In genomic region chr19:13008926-13009787, GRCh38 we compare ENCODE assay signal across 12 cellular contexts. TPM values are rescaled to one million over a fixed set of nuclear protein-coding genes. Genes with fewer than 3 reads are reported as not detected.
A peak's percentile ranks its signal among the peaks of the same experiment; 100 is the strongest.
DNase-seq lines count a peak whose midpoint lies in the region; TF ChIP-seq lines count a peak whose summit lies in the region.
"Had no signal": no experiment of that assay in that cellular context is flagged by ENCODE, and none has a peak within 500 bp of the region (broad histone marks: within the 10 kb centered on the region; RNA-seq: fewer than 3 reads in every experiment).

No MANE protein-coding gene starts in this region.

- H3K27me3 Mint-ChIP-seq in H9 (ENCODE audit: low read depth): peaks cover 100% of the 10 kb centered on the region

- H3K27me3 ChIP-seq in esophagus (ENCODE audit: control insufficient read depth in 1 of 2, insufficient read depth in 2 of 2, low read length in 2 of 2): no peaks in the 10 kb centered on the region
- H3K27me3 ChIP-seq in prostate gland (replicated peaks; ENCODE audit: insufficient read depth): no peaks in the 10 kb centered on the region
- peaks cover 73% of the 10 kb centered on the region for H3K27me3 ChIP-seq in H9 (ENCODE audit: insufficient read depth, low read length)
- H3K27me3 ChIP-seq: body of pancreas had no signal

- DNase-seq in Ammon's horn (ENCODE audit: low spot score) (peak; percentile 58), NCI-H524 (lab: John Stamatoyannopoulos, UW) (peak; percentile 47 to 82), prostate gland (ENCODE audit: low spot score) (no peak), NOMO-1 (lab: John Stamatoyannopoulos, UW; ENCODE audit: unreplicated experiment in 2 of 2) (no peak), H9 (no peak), ACHN (no peak), superior temporal gyrus (ENCODE audit: extremely low spot score) (no peak)
- DNase-seq: body of pancreas; CD8-positive, alpha-beta T cell; NCI-H1092; T-helper 9 cell had no signal

- H3K36me3 ChIP-seq in esophagus (ENCODE audit: control insufficient read depth in 2 of 2, insufficient read depth in 2 of 2, low read length in 1 of 2): peaks cover 0 to 3% of the 10 kb centered on the region in 2 donors
- no peaks in the 10 kb centered on the region for H3K36me3 ChIP-seq in prostate gland

- H3K23ac ChIP-seq in H9 (ENCODE audit: insufficient read length, low read depth, low read length): no peak overlapping the region

- H3K9me3 ChIP-seq in esophagus (ENCODE audit: control insufficient read depth in 2 of 2, insufficient read depth in 1 of 2, low read depth in 1 of 2, low read length in 1 of 2): no peaks in the 10 kb centered on the region
- H3K9me3 ChIP-seq in prostate gland: no peaks in the 10 kb centered on the region
- H3K9me3 ChIP-seq in H9 (ENCODE audit: control insufficient read depth, low read depth, low read length): no peaks in the 10 kb centered on the region
- H3K9me3 ChIP-seq: body of pancreas had no signal

- H3K9me3 Mint-ChIP-seq in H9: peaks cover 4 to 11% of the 10 kb centered on the region in 2 experiments; a peak in 4 of 5 replicates
- H3K9me3 Mint-ChIP-seq: CD8-positive, alpha-beta T cell had no signal

- H2BK5ac ChIP-seq in H9 (ENCODE audit: insufficient read length, low read length): no peak overlapping the region

- no peak overlapping the region for H2AK5ac ChIP-seq in H9 (ENCODE audit: insufficient read length, low read length)

- H2AFZ ChIP-seq in H9 (ENCODE audit: low read length): no peak overlapping the region

- in situ Hi-C loops in ACHN (cut with HindIII; ENCODE audit: low pct_ligation_motif_present, low pct_unique_long_range_greater_than_20kb, low sequenced_read_pairs): no loop called here

- H3K79me1 ChIP-seq in H9 (ENCODE audit: insufficient read depth, low read depth, low read length, poor library complexity, severe bottlenecking): no peaks in the 10 kb centered on the region

- peaks cover 27 to 65% of the 10 kb centered on the region in 2 donors for H3K4me1 ChIP-seq in esophagus (ENCODE audit: control insufficient read depth in 2 of 2, insufficient read depth in 2 of 2, low read length in 1 of 2)
- H3K4me1 ChIP-seq in prostate gland (replicated peaks): peaks cover 64% of the 10 kb centered on the region
- H3K4me1 ChIP-seq in H9 (ENCODE audit: insufficient read depth, low read length): no peaks in the 10 kb centered on the region; the same call in 1 of the 2 replicates

- no peak overlapping the region for H3T11ph ChIP-seq in H9 (ENCODE audit: low read length)

- no peak overlapping the region for H2BK20ac ChIP-seq in H9 (ENCODE audit: low read depth, low read length, poor library complexity, severe bottlenecking)

- no peak overlapping the region for H3K9ac ChIP-seq in H9 (ENCODE audit: extremely low read depth, insufficient read length, low read length)

- H3K36me3 Mint-ChIP-seq in H9 (ENCODE audit: insufficient read depth in 1 of 3, low read depth in 3 of 3): no peaks in the 10 kb centered on the region
- H3K36me3 Mint-ChIP-seq: CD8-positive, alpha-beta T cell had no signal

- H3K4me3 ChIP-seq in esophagus (ENCODE audit: low read depth in 1 of 2, low read length in 2 of 2) (no peak overlapping the region), prostate gland (peak overlapping the region in 1 of 2 donors; percentile 41)
- H3K4me3 ChIP-seq: body of pancreas had no signal

- H3K14ac ChIP-seq in H9 (ENCODE audit: insufficient read depth, low read length): no peak overlapping the region

- no peak overlapping the region for H4K5ac ChIP-seq in H9 (ENCODE audit: insufficient read length, low read depth, low read length)

- H4K20me1 ChIP-seq in H9 (ENCODE audit: control insufficient read depth, insufficient read depth, insufficient read length): no peaks in the 10 kb centered on the region

- H3K4me3 Mint-ChIP-seq in H9: peak overlapping the region in 1 of 2 experiments; percentile 35; a peak in 2 of 5 replicates
- H3K4me3 Mint-ChIP-seq: CD8-positive, alpha-beta T cell had no signal

- H3K27ac Mint-ChIP-seq in H9: no peak overlapping the region; a peak in 1 of 7 replicates
- H3K27ac Mint-ChIP-seq: CD8-positive, alpha-beta T cell had no signal

- no peaks in the 10 kb centered on the region for H3K79me2 ChIP-seq in H9 (ENCODE audit: insufficient read depth, low read length)

- TF ChIP-seq CTCF in prostate gland (IDR thresholded peaks at IDR 0.05): no peak
- no peak for TF ChIP-seq CTCF in H9 (conservative IDR thresholded peaks at IDR 0.05)

- no peak overlapping the region for H3K4ac ChIP-seq in H9 (ENCODE audit: low read depth, low read length)

- H3K56ac ChIP-seq in H9 (ENCODE audit: insufficient read length, low read depth, low read length): no peak overlapping the region

- H2BK12ac ChIP-seq in H9 (ENCODE audit: insufficient read length, low read depth, low read length): no peak overlapping the region

- H3K27ac ChIP-seq in esophagus (ENCODE audit: low read depth in 2 of 2, low read length in 1 of 2) (peak overlapping the region; percentile 89 to 92), prostate gland (peak overlapping the region; percentile 96 to 97), H9 (ENCODE audit: insufficient read length, low read depth, low read length) (no peak overlapping the region)

- peaks cover 5 to 39% of the 10 kb centered on the region in 2 experiments for H3K4me1 Mint-ChIP-seq in H9

- no peak overlapping the region for H4K91ac ChIP-seq in H9 (ENCODE audit: insufficient read length, low read depth, low read length)

- H3K23me2 ChIP-seq in H9 (ENCODE audit: insufficient read length, low read depth, low read length, poor library complexity, severe bottlenecking): peaks cover 5% of the 10 kb centered on the region

- H2BK120ac ChIP-seq in H9 (ENCODE audit: low read depth, low read length, poor library complexity, severe bottlenecking): no peak overlapping the region

- intact Hi-C loops in prostate gland (cut with DNase I): no loop called here

- no peak overlapping the region for H3K18ac ChIP-seq in H9 (ENCODE audit: insufficient read length, low read depth, low read length)

- 49 to 73% methylated on average over 28 of the region's 28 CpGs for WGBS in esophagus, 2 donors
- 43% methylated on average over 28 of the region's 28 CpGs for WGBS in prostate gland
- WGBS in H9 (ENCODE audit: extremely low coverage, insufficient read length, low lambda C conversion rate): no CpG with 5 or more reads among the region's 28 CpGs

- no peak overlapping the region for H3K4me2 ChIP-seq in H9 (ENCODE audit: insufficient read depth, insufficient read length, low read length)

- TF ChIP-seq POLR2A in prostate gland (IDR thresholded peaks at IDR 0.05): no peak

- no peak overlapping the region for H4K8ac ChIP-seq in H9 (replicated peaks; ENCODE audit: insufficient read length, low read depth, low read length)

- no peak overlapping the region for H2BK15ac ChIP-seq in H9 (ENCODE audit: low read depth, low read length)

RNA-seq across cellular contexts. Expression of gene NFIX, which starts 13.9 kb away (rescaled TPM):
- 10 to 100 TPM; 26.9 to 38.5 TPM for polyA plus RNA-seq in esophagus
- total RNA-seq in prostate gland: 100 to 1,000 TPM; 185 to 286 TPM
- total RNA-seq in H9 (2021): 0.20 and 0.31 TPM in 2 replicates

RNA-seq across cellular contexts. Expression of gene DAND5, which starts 39.8 kb away (rescaled TPM):
- not detected for polyA plus RNA-seq in esophagus
- total RNA-seq in prostate gland: 1 to 10 TPM in 1 of 2 donors, not detected in 1; 1.8 TPM
- total RNA-seq in H9 (2021): 0.11 and 0.13 TPM in 2 replicates
- total RNA-seq: body of pancreas; CD8-positive, alpha-beta T cell had no signal

RNA-seq across cellular contexts. Expression of gene GADD45GIP1, which starts 52.1 kb away (rescaled TPM):
- 10 to 100 TPM; 53.7 to 57.0 TPM for polyA plus RNA-seq in esophagus
- total RNA-seq in prostate gland (10 to 100 TPM; 29.9 to 58.7 TPM), H9 (2021) (44.5 and 45.6 TPM in 2 replicates)

Comparison
In these comparisons a context has a peak if more than half of its experiments do, and no peak if none do; other contexts are left out.
1. DNase-seq: peak in Ammon's horn (single experiment) and NCI-H524 (2 of 2); none in prostate gland (single experiment), NOMO-1 (0 of 2), H9 (single experiment), ACHN (single experiment) and superior temporal gyrus (single experiment).
2. RNA of gene NFIX, which starts 13.9 kb away (total RNA-seq): 185 to 286 TPM in prostate gland; 0.20 to 0.31 TPM in H9; every median in the first group is over 100 times any median in the second.